In genomic region chr10:19638173-19638872, GRCh38 we compare ENCODE assay signal across 8 cellular contexts.
DNase-seq lines count a peak whose midpoint lies in the region; ATAC-seq lines count a peak whose summit lies in the region.

No MANE protein-coding gene starts in this region.

- H3K9ac ChIP-seq in SK-N-MC (ENCODE audit: insufficient read length) (no peak overlapping the region), skeletal muscle satellite cell (ENCODE audit: low read depth, low read length) (peak overlapping the region; percentile 54)

- peak overlapping the region; percentile 51 for H3K4me3 ChIP-seq in SK-N-MC
- peak overlapping the region; percentile 48 for H3K4me3 ChIP-seq in skeletal muscle satellite cell (ENCODE audit: low read length)

- no peaks in the 10 kb centered on the region for H3K27me3 ChIP-seq in skeletal muscle satellite cell (ENCODE audit: control insufficient read depth, insufficient read depth, low read length)

- ATAC-seq in left cardiac atrium (peak; percentile 91 to 96), GM18520 (IDR thresholded peaks at IDR 0.05; ENCODE audit: unreplicated experiment) (no peak)

- H3K9me3 ChIP-seq in SK-N-MC (ENCODE audit: low read depth, low read length) (no peaks in the 10 kb centered on the region), skeletal muscle satellite cell (replicated peaks; ENCODE audit: low read length) (no peaks in the 10 kb centered on the region)

- H3K4me2 ChIP-seq in skeletal muscle satellite cell (ENCODE audit: low read length): peak overlapping the region; percentile 67

- peak; percentile 83 for DNase-seq in GM03348 (ENCODE audit: low spot score)
- no peak for DNase-seq in SK-N-MC (ENCODE audit: low read depth, low spot score)
- no peak for DNase-seq in left cardiac atrium
- no peak for DNase-seq in NCI-H526 treated with DMSO at 0.1 percent for 48 hours (lab: John Stamatoyannopoulos, UW)
- no peak for DNase-seq in DMS153 treated with DMSO at 0.1 percent for 48 hours (lab: John Stamatoyannopoulos, UW; ENCODE audit: unreplicated experiment)
- no peak for DNase-seq in cortex of kidney (lab: John Stamatoyannopoulos, UW)

- H3K4me1 ChIP-seq in skeletal muscle satellite cell (ENCODE audit: control insufficient read depth, insufficient read depth, low read length): peaks cover 20% of the 10 kb centered on the region

- intact Hi-C loops in left cardiac atrium (cut with DNase I): no loop called here

- H3K27ac ChIP-seq in SK-N-MC: peak overlapping the region; percentile 19; the same call in 1 of the 2 replicates

- H3K36me3 ChIP-seq in SK-N-MC (ENCODE audit: insufficient read depth, low read length): no peaks in the 10 kb centered on the region
- H3K36me3 ChIP-seq in skeletal muscle satellite cell (ENCODE audit: insufficient read depth, low read length): no peaks in the 10 kb centered on the region
